In the genomic region with DNA sequence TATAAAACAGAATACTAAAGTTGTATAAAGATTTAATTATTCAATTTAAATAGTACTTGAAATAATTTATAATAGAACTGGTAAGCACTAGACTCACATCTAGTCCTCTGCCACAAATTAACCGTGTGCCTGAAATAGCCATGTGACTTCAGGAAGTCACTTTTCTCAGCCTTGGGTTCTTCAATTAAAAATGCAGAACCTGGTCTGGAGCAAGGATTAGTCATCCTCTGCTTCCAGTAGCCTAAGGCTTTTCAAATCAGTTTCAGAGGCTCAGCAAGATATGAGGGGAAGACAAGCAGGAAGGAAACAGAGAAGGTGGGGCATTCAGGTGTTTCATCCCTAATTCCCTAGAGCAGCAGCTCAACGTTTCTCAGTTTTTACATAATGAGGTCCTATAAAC, we compare ENCODE assay signal across 1 cellular context.
TF ChIP-seq lines count a peak whose summit lies in the region.

No MANE protein-coding gene starts in this region.

TF ChIP-seq in WTC11, 78 proteins besides CTCF, POLR2A, EP300 and RAD21 (continued from another document):
- no peak for TF ChIP-seq E2F1 (CRISPR knock-in tag; IDR thresholded peaks at IDR 0.05)
- TF ChIP-seq ZNF423 (CRISPR knock-in tag; IDR thresholded peaks at IDR 0.05) = no peak
- no peak for TF ChIP-seq IRF1 (CRISPR knock-in tag; IDR thresholded peaks at IDR 0.05)
- TF ChIP-seq, protein P1, sequence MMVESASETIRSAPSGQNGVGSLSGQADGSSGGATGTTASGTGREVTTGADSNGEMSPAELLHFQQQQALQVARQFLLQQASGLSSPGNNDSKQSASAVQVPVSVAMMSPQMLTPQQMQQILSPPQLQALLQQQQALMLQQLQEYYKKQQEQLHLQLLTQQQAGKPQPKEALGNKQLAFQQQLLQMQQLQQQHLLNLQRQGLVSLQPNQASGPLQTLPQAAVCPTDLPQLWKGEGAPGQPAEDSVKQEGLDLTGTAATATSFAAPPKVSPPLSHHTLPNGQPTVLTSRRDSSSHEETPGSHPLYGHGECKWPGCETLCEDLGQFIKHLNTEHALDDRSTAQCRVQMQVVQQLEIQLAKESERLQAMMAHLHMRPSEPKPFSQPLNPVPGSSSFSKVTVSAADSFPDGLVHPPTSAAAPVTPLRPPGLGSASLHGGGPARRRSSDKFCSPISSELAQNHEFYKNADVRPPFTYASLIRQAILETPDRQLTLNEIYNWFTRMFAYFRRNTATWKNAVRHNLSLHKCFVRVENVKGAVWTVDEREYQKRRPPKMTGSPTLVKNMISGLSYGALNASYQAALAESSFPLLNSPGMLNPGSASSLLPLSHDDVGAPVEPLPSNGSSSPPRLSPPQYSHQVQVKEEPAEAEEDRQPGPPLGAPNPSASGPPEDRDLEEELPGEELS (CRISPR knock-in tag; IDR thresholded peaks at IDR 0.05) = no peak
- TF ChIP-seq, protein P2, sequence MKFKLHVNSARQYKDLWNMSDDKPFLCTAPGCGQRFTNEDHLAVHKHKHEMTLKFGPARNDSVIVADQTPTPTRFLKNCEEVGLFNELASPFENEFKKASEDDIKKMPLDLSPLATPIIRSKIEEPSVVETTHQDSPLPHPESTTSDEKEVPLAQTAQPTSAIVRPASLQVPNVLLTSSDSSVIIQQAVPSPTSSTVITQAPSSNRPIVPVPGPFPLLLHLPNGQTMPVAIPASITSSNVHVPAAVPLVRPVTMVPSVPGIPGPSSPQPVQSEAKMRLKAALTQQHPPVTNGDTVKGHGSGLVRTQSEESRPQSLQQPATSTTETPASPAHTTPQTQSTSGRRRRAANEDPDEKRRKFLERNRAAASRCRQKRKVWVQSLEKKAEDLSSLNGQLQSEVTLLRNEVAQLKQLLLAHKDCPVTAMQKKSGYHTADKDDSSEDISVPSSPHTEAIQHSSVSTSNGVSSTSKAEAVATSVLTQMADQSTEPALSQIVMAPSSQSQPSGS (CRISPR knock-in tag; IDR thresholded peaks at IDR 0.05; ENCODE audit: borderline replicate concordance, low read depth) = no peak
- no peak for TF ChIP-seq TP53 (CRISPR knock-in tag; IDR thresholded peaks at IDR 0.05)
- TF ChIP-seq ATF3 (CRISPR knock-in tag; conservative IDR thresholded peaks at IDR 0.05) = no peak
- no peak for TF ChIP-seq GABPB1 (CRISPR knock-in tag; IDR thresholded peaks at IDR 0.05)
- TF ChIP-seq ZNF396 (CRISPR knock-in tag; IDR thresholded peaks at IDR 0.05; ENCODE audit: borderline replicate concordance) = no peak
- TF ChIP-seq NR3C1 (CRISPR knock-in tag; conservative IDR thresholded peaks at IDR 0.05; ENCODE audit: low read depth) = no peak
- TF ChIP-seq GRHL2 (CRISPR knock-in tag; IDR thresholded peaks at IDR 0.05; ENCODE audit: insufficient replicate concordance, severe bottlenecking) = no peak
